ENCODE assay signal across 20 cellular contexts in genomic region chr7:30778246-30779025, GRCh38. TPM values are rescaled to one million over a fixed set of nuclear protein-coding genes. Genes with fewer than 3 reads are reported as not detected.
DNase-seq lines count a peak whose midpoint lies in the region; ATAC-seq and TF ChIP-seq lines count a peak whose summit lies in the region.
"Had no signal": no experiment of that assay in that cellular context is flagged by ENCODE, and none has a peak within 500 bp of the region (broad histone marks: within the 10 kb centered on the region; RNA-seq: fewer than 3 reads in every experiment).

No MANE protein-coding gene starts in this region.

- TF ChIP-seq CTCF in breast epithelium (IDR thresholded peaks at IDR 0.05), result no peak
- TF ChIP-seq CTCF in MCF 10A (IDR thresholded peaks at IDR 0.05; ENCODE audit: unreplicated experiment), result no peak
- no peak for TF ChIP-seq CTCF in osteoblast (IDR thresholded peaks at IDR 0.05; ENCODE audit: extremely low read depth, low read depth, low read length)
- no peak for TF ChIP-seq CTCF in upper lobe of right lung (IDR thresholded peaks at IDR 0.05)

- ATAC-seq in Right ventricle myocardium superior (ENCODE audit: poor library complexity) (peak; percentile 79), upper lobe of right lung (peak; percentile 14)
- ATAC-seq: activated T-cell treated with anti-CD3 and anti-CD28 coated beads, Interleukin-2, amount 50 U/mL, for 4 hours; PC-3; right lobe of liver; T-cell had no signal

- H3K4me3 ChIP-seq in breast epithelium, result no peak overlapping the region
- peak overlapping the region; percentile 51 for H3K4me3 ChIP-seq in osteoblast (ENCODE audit: insufficient read depth, low read length)
- H3K4me3 ChIP-seq in upper lobe of right lung, result no peak overlapping the region
- H3K4me3 ChIP-seq: right lobe of liver had no signal

- peak overlapping the region; percentile 55 for H3K4me2 ChIP-seq in osteoblast (ENCODE audit: insufficient read depth, low read length)

- H3K9me3 ChIP-seq in breast epithelium (no peaks in the 10 kb centered on the region), osteoblast (ENCODE audit: low read depth, low read length) (no peaks in the 10 kb centered on the region), upper lobe of right lung (no peaks in the 10 kb centered on the region)
- H3K9me3 ChIP-seq: right lobe of liver had no signal

- no peaks in the 10 kb centered on the region for H3K4me1 Mint-ChIP-seq in MCF 10A (ENCODE audit: insufficient read depth, unreplicated experiment)
- H3K4me1 Mint-ChIP-seq: naive B cell, T-cell had no signal

- no peaks in the 10 kb centered on the region for H3K79me2 ChIP-seq in osteoblast (ENCODE audit: insufficient read depth, low read length)

- BruUV-seq in MCF 10A (replicated peaks; lab: Mats Ljungman, UMichigan), result no TSS peak

- peak overlapping the region; percentile 91 for H2AFZ ChIP-seq in osteoblast (ENCODE audit: low read length)

- no peaks in the 10 kb centered on the region for H3K27me3 ChIP-seq in breast epithelium
- no peaks in the 10 kb centered on the region for H3K27me3 ChIP-seq in osteoblast (ENCODE audit: insufficient read depth, low read length)
- no peaks in the 10 kb centered on the region for H3K27me3 ChIP-seq in upper lobe of right lung
- H3K27me3 ChIP-seq: right lobe of liver had no signal

- no peaks in the 10 kb centered on the region for H3K4me1 ChIP-seq in breast epithelium
- H3K4me1 ChIP-seq in osteoblast (ENCODE audit: insufficient read depth, low read length), result peaks cover 11% of the 10 kb centered on the region
- H3K4me1 ChIP-seq in upper lobe of right lung, result peaks cover 3% of the 10 kb centered on the region
- H3K4me1 ChIP-seq: right lobe of liver had no signal

- intact Hi-C loops in breast epithelium (cut with DNase I; ENCODE audit: low total_unique reads) (no loop called here), MCF 10A (cut with micrococcal nuclease) (no loop called here), Right ventricle myocardium superior (cut with DNase I) (no loop called here), upper lobe of right lung (cut with DNase I) (no loop called here)

- POLR2A ChIA-PET in MCF 10A (lab: Yijun Ruan, JAX), result interaction anchor here (0.7 kb wide), 1 partner anchor 9 kb away, joined by 3 read pairs; no protein-coding TSS in a partner anchor

- CTCF ChIA-PET in MCF 10A (lab: Yijun Ruan, JAX), result interaction anchor here (1.4 kb wide), 1 partner anchor 39 kb away, joined by 7 read pairs; no protein-coding TSS in a partner anchor

- H3K27me3 Mint-ChIP-seq in MCF 10A (ENCODE audit: insufficient read depth, unreplicated experiment), result no peaks in the 10 kb centered on the region
- H3K27me3 Mint-ChIP-seq: naive B cell, T-cell had no signal

- H3K27ac Mint-ChIP-seq in MCF 10A (ENCODE audit: low read depth, unreplicated experiment), result no peak overlapping the region
- H3K27ac Mint-ChIP-seq: naive B cell, T-cell had no signal

- no peak overlapping the region for H3K4me3 Mint-ChIP-seq in MCF 10A (ENCODE audit: unreplicated experiment)
- H3K4me3 Mint-ChIP-seq: activated T-cell treated with anti-CD3 and anti-CD28 coated beads, Interleukin-2, amount 50 U/mL, for 4 hours; naive B cell; T-cell had no signal

- no peak for TF ChIP-seq POLR2A in breast epithelium (IDR thresholded peaks at IDR 0.05)

- DNase-seq in breast epithelium (ENCODE audit: low spot score in 2 of 2) (no peak), MCF 10A (ENCODE audit: unreplicated experiment) (no peak), Right ventricle myocardium superior (no peak), osteoblast (ENCODE audit: insufficient read length, low spot score, missing footprints) (peak; percentile 83), upper lobe of right lung (no peak), NCI-H2029 (lab: John Stamatoyannopoulos, UW) (no peak), NAMALWA (ENCODE audit: low spot score) (no peak)
- no peak for DNase-seq in activated CD8-positive, alpha-beta memory T cell treated with anti-CD3 and anti-CD28 coated beads for 24 hours
- DNase-seq: activated CD4-positive, CD25-positive, alpha-beta regulatory T cell treated with anti-CD3 and anti-CD28 coated beads, Interleukin-2, amount 50 U/mL, for 72 hours; activated T-cell treated with anti-CD3 and anti-CD28 coated beads, Interleukin-2, amount 50 U/mL, for 4 hours; COR-L47; foreskin melanocyte; naive B cell; NCI-H1092 treated with DMSO at 0.1 percent for 48 hours; PC-3; right lobe of liver; stimulated activated naive CD4-positive, alpha-beta T cell treated with Interleukin-2 at 50 U/mL for 16 hours; T-cell had no signal

- H3K27ac ChIP-seq in breast epithelium (peak overlapping the region; percentile 48 to 77), osteoblast (ENCODE audit: low read depth, low read length) (peak overlapping the region; percentile 7), upper lobe of right lung (no peak overlapping the region)
- H3K27ac ChIP-seq: right lobe of liver had no signal

- peaks cover 35% of the 10 kb centered on the region for H3K36me3 Mint-ChIP-seq in MCF 10A (ENCODE audit: insufficient read depth, unreplicated experiment)
- H3K36me3 Mint-ChIP-seq: naive B cell had no signal

- peaks cover 8% of the 10 kb centered on the region for H4K20me1 ChIP-seq in osteoblast (ENCODE audit: insufficient read depth, low read length)

- H3K9me3 Mint-ChIP-seq in MCF 10A (ENCODE audit: unreplicated experiment), result no peaks in the 10 kb centered on the region
- H3K9me3 Mint-ChIP-seq: activated T-cell treated with anti-CD3 and anti-CD28 coated beads, Interleukin-2, amount 50 U/mL, for 4 hours; naive B cell; T-cell had no signal

- no peaks in the 10 kb centered on the region for H3K36me3 ChIP-seq in breast epithelium
- peaks cover 20% of the 10 kb centered on the region for H3K36me3 ChIP-seq in osteoblast (ENCODE audit: insufficient read depth, low read length)
- peaks cover 37% of the 10 kb centered on the region for H3K36me3 ChIP-seq in upper lobe of right lung
- H3K36me3 ChIP-seq: right lobe of liver had no signal

RNA-seq across cellular contexts. Expression of gene MINDY4, which starts 7.2 kb away (rescaled TPM):
- total RNA-seq in breast epithelium (10 to 100 TPM in 2 of 3 donors, 1 to 10 TPM in 1; 5.6 to 14.9 (median 13.8) TPM), MCF 10A (2022) (9.2 and 12.4 TPM in 2 replicates), Right ventricle myocardium superior (2.8 TPM), osteoblast (8.5 and 10.5 TPM in 2 replicates), upper lobe of right lung (20.1 TPM)

RNA-seq across cellular contexts. Expression of gene INMT, which starts 26.5 kb away (rescaled TPM):
- total RNA-seq in breast epithelium, result 10 to 100 TPM in 2 of 3 donors, 1 to 10 TPM in 1; 7.8 to 66.7 (median 26.2) TPM
- not detected in 2 replicates for total RNA-seq in MCF 10A (2022)
- total RNA-seq in Right ventricle myocardium superior, result 40.4 TPM
- 0.72 and 1.5 TPM in 2 replicates for total RNA-seq in osteoblast
- total RNA-seq in upper lobe of right lung, result 501 TPM
- total RNA-seq: A172, NCI-H460, PC-3 had no signal
